ENCODE assay signal across 2 cellular contexts in the genomic region with DNA sequence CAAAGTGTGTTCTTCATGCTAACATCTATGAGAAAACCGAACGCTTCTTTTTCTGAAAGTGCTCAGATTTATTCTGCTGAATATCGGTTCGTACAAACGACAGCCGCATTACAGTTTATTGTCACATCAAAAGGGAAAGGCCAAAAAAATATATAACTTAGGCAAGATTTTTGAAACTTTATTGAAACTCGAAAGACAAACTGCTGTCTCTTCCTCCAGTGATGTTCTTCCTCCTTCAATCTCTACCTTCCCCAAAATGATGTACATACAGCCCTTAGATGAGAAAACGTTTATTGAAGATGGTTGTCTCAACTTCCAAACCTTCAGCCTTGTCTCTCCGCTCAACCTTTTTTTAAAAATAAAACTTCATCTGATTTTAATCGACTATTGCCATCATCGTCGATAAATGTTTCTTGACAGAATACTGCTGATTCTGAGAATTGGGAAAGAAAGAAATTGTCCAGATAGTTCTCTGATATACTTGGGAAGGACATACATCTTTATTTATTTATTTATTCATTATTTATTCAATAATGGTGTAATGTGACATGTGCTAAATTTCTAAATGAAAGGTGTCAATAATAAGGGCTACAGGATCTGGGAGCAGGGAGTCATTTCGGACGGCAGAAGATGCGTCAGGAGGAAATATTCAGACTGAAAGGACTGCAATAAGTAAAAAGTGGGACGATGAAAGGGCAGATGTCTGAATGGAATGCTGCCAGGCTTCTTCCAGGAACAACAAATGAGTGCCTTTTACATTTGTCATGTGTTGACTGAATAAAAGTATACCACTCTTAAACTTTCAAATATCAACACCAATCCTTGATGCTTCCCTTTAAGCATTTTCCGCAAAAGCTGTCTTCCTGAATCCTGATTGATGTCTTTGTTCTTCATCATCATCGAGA.
TF ChIP-seq lines count a peak whose summit lies in the region.

No MANE protein-coding gene starts in this region.

TF ChIP-seq in SK-N-SH, 30 proteins besides CTCF, POLR2A, EP300 and RAD21 (continued from another document):
- TF ChIP-seq, protein P1, sequence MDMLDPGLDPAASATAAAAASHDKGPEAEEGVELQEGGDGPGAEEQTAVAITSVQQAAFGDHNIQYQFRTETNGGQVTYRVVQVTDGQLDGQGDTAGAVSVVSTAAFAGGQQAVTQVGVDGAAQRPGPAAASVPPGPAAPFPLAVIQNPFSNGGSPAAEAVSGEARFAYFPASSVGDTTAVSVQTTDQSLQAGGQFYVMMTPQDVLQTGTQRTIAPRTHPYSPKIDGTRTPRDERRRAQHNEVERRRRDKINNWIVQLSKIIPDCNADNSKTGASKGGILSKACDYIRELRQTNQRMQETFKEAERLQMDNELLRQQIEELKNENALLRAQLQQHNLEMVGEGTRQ (IDR thresholded peaks at IDR 0.05; ENCODE audit: borderline replicate concordance, low read depth, low read length) = no peak
- TF ChIP-seq POLR2AphosphoS5 (IDR thresholded peaks at IDR 0.05; ENCODE audit: low read depth, low read length) (no peak), FOSL2 (IDR thresholded peaks at IDR 0.05; ENCODE audit: borderline replicate concordance, low read depth) (no peak), TCF12 (IDR thresholded peaks at IDR 0.05) (no peak), SMC3 (IDR thresholded peaks at IDR 0.05; ENCODE audit: low read depth, low read length) (no peak), JUND (IDR thresholded peaks at IDR 0.05) (no peak), NRF1 (IDR thresholded peaks at IDR 0.05; ENCODE audit: low read depth, low read length) (no peak), MEF2A (IDR thresholded peaks at IDR 0.05; ENCODE audit: borderline replicate concordance, low read depth) (no peak), FOXJ3 (CRISPR knock-in tag; IDR thresholded peaks at IDR 0.05) (no peak), TEAD4 (IDR thresholded peaks at IDR 0.05; ENCODE audit: borderline replicate concordance, insufficient read depth) (no peak), ELF1 (IDR thresholded peaks at IDR 0.05) (no peak), TAF1 (IDR thresholded peaks at IDR 0.05; ENCODE audit: borderline replicate concordance, low read depth, low read length) (no peak; the same call in 1 of the 2 replicates), NFIC (IDR thresholded peaks at IDR 0.05; ENCODE audit: borderline replicate concordance) (no peak), RXRA (IDR thresholded peaks at IDR 0.05; ENCODE audit: borderline replicate concordance, low read depth) (no peak)
- TF ChIP-seq, protein P2, sequence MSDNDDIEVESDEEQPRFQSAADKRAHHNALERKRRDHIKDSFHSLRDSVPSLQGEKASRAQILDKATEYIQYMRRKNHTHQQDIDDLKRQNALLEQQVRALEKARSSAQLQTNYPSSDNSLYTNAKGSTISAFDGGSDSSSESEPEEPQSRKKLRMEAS (IDR thresholded peaks at IDR 0.05; ENCODE audit: low read depth) = no peak
- TF ChIP-seq, protein P3, sequence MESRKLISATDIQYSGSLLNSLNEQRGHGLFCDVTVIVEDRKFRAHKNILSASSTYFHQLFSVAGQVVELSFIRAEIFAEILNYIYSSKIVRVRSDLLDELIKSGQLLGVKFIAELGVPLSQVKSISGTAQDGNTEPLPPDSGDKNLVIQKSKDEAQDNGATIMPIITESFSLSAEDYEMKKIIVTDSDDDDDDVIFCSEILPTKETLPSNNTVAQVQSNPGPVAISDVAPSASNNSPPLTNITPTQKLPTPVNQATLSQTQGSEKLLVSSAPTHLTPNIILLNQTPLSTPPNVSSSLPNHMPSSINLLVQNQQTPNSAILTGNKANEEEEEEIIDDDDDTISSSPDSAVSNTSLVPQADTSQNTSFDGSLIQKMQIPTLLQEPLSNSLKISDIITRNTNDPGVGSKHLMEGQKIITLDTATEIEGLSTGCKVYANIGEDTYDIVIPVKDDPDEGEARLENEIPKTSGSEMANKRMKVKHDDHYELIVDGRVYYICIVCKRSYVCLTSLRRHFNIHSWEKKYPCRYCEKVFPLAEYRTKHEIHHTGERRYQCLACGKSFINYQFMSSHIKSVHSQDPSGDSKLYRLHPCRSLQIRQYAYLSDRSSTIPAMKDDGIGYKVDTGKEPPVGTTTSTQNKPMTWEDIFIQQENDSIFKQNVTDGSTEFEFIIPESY (IDR thresholded peaks at IDR 0.05; ENCODE audit: borderline replicate concordance, low read depth) = no peak
- TF ChIP-seq, protein P4, sequence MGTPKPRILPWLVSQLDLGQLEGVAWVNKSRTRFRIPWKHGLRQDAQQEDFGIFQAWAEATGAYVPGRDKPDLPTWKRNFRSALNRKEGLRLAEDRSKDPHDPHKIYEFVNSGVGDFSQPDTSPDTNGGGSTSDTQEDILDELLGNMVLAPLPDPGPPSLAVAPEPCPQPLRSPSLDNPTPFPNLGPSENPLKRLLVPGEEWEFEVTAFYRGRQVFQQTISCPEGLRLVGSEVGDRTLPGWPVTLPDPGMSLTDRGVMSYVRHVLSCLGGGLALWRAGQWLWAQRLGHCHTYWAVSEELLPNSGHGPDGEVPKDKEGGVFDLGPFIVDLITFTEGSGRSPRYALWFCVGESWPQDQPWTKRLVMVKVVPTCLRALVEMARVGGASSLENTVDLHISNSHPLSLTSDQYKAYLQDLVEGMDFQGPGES (IDR thresholded peaks at IDR 0.05; ENCODE audit: low read depth, low read length) = no peak
TF ChIP-seq in SK-N-SH: peak in this region for 0.

TF ChIP-seq in SK-N-SH treated with all-trans-retinoic acid at 6 μM for 48 hours, 23 proteins besides CTCF, POLR2A, EP300 and RAD21 (continued from another document):
- TF ChIP-seq, protein P5, sequence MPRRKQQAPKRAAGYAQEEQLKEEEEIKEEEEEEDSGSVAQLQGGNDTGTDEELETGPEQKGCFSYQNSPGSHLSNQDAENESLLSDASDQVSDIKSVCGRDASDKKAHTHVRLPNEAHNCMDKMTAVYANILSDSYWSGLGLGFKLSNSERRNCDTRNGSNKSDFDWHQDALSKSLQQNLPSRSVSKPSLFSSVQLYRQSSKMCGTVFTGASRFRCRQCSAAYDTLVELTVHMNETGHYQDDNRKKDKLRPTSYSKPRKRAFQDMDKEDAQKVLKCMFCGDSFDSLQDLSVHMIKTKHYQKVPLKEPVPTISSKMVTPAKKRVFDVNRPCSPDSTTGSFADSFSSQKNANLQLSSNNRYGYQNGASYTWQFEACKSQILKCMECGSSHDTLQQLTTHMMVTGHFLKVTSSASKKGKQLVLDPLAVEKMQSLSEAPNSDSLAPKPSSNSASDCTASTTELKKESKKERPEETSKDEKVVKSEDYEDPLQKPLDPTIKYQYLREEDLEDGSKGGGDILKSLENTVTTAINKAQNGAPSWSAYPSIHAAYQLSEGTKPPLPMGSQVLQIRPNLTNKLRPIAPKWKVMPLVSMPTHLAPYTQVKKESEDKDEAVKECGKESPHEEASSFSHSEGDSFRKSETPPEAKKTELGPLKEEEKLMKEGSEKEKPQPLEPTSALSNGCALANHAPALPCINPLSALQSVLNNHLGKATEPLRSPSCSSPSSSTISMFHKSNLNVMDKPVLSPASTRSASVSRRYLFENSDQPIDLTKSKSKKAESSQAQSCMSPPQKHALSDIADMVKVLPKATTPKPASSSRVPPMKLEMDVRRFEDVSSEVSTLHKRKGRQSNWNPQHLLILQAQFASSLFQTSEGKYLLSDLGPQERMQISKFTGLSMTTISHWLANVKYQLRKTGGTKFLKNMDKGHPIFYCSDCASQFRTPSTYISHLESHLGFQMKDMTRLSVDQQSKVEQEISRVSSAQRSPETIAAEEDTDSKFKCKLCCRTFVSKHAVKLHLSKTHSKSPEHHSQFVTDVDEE (CRISPR knock-in tag; IDR thresholded peaks at IDR 0.05) = no peak
- TF ChIP-seq ZC3H10 (CRISPR knock-in tag; IDR thresholded peaks at IDR 0.05) (no peak), ZNF8 (CRISPR knock-in tag; IDR thresholded peaks at IDR 0.05) (no peak), ZNF70 (CRISPR knock-in tag; IDR thresholded peaks at IDR 0.05) (no peak), PPARA (CRISPR knock-in tag; IDR thresholded peaks at IDR 0.05; ENCODE audit: borderline replicate concordance) (no peak), CSDC2 (CRISPR knock-in tag; IDR thresholded peaks at IDR 0.05) (no peak), TCF4 (CRISPR knock-in tag; IDR thresholded peaks at IDR 0.05; ENCODE audit: borderline replicate concordance) (no peak), TOX (CRISPR knock-in tag; IDR thresholded peaks at IDR 0.05; ENCODE audit: borderline replicate concordance) (no peak), ZFP30 (CRISPR knock-in tag; IDR thresholded peaks at IDR 0.05) (no peak), ZFP3 (CRISPR knock-in tag; IDR thresholded peaks at IDR 0.05) (no peak), RARB (CRISPR knock-in tag; IDR thresholded peaks at IDR 0.05) (no peak), ESRRG (CRISPR knock-in tag; IDR thresholded peaks at IDR 0.05) (no peak)
- TF ChIP-seq, protein P6, sequence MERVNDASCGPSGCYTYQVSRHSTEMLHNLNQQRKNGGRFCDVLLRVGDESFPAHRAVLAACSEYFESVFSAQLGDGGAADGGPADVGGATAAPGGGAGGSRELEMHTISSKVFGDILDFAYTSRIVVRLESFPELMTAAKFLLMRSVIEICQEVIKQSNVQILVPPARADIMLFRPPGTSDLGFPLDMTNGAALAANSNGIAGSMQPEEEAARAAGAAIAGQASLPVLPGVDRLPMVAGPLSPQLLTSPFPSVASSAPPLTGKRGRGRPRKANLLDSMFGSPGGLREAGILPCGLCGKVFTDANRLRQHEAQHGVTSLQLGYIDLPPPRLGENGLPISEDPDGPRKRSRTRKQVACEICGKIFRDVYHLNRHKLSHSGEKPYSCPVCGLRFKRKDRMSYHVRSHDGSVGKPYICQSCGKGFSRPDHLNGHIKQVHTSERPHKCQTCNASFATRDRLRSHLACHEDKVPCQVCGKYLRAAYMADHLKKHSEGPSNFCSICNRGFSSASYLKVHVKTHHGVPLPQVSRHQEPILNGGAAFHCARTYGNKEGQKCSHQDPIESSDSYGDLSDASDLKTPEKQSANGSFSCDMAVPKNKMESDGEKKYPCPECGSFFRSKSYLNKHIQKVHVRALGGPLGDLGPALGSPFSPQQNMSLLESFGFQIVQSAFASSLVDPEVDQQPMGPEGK (CRISPR knock-in tag; IDR thresholded peaks at IDR 0.05; ENCODE audit: borderline replicate concordance) = no peak
- TF ChIP-seq, protein P7, sequence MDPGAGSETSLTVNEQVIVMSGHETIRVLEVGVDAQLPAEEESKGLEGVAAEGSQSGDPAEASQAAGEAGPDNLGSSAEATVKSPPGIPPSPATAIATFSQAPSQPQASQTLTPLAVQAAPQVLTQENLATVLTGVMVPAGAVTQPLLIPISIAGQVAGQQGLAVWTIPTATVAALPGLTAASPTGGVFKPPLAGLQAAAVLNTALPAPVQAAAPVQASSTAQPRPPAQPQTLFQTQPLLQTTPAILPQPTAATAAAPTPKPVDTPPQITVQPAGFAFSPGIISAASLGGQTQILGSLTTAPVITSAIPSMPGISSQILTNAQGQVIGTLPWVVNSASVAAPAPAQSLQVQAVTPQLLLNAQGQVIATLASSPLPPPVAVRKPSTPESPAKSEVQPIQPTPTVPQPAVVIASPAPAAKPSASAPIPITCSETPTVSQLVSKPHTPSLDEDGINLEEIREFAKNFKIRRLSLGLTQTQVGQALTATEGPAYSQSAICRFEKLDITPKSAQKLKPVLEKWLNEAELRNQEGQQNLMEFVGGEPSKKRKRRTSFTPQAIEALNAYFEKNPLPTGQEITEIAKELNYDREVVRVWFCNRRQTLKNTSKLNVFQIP (CRISPR knock-in tag; IDR thresholded peaks at IDR 0.05; ENCODE audit: borderline replicate concordance, low read depth) = no peak
